In genomic region chr5:135289651-135290050, GRCh38 we compare ENCODE assay signal across 20 cellular contexts.
DNase-seq lines count a peak whose midpoint lies in the region; ATAC-seq, FAIRE-seq and TF ChIP-seq lines count a peak whose summit lies in the region.
"Had no signal": no experiment of that assay in that cellular context is flagged by ENCODE, and none has a peak within 500 bp of the region (broad histone marks: within the 10 kb centered on the region; RNA-seq: fewer than 3 reads in every experiment).

No MANE protein-coding gene starts in this region.

- H3K27ac ChIP-seq in mammary epithelial cell (ENCODE audit: insufficient read depth, low read depth, low read length): no peak overlapping the region
- H3K27ac ChIP-seq in breast epithelium: no peak overlapping the region
- no peak overlapping the region for H3K27ac ChIP-seq in smooth muscle cell (ENCODE audit: low read depth)
- H3K27ac ChIP-seq: BLaER1, HL-60 had no signal

- ATAC-seq in Right ventricle myocardium inferior: no peak
- no peak for ATAC-seq in HG03159 (IDR thresholded peaks at IDR 0.05; ENCODE audit: unreplicated experiment)
- ATAC-seq: HCT116 had no signal

- H3K9ac ChIP-seq in mammary epithelial cell (ENCODE audit: insufficient read depth, low read length) (no peak overlapping the region), smooth muscle cell (ENCODE audit: low read depth) (no peak overlapping the region)
- H3K9ac ChIP-seq: BLaER1 had no signal

- TF ChIP-seq CTCF in mammary epithelial cell (conservative IDR thresholded peaks at IDR 0.05 in 1 of 2, IDR thresholded peaks at IDR 0.05 in 1 of 2; ENCODE audit: extremely low read depth in 1 of 2, insufficient read depth in 1 of 2, low read depth in 1 of 2, low read length in 2 of 2): no peak
- TF ChIP-seq CTCF in breast epithelium (IDR thresholded peaks at IDR 0.05): no peak
- no peak for TF ChIP-seq CTCF in LNCaP clone FGC (IDR thresholded peaks at IDR 0.05; ENCODE audit: control insufficient read depth, extremely low read depth, insufficient read depth)
- TF ChIP-seq CTCF in smooth muscle cell (IDR thresholded peaks at IDR 0.05; ENCODE audit: borderline replicate concordance, insufficient read depth, poor library complexity, severe bottlenecking): no peak

- no peak overlapping the region for H3K4me3 ChIP-seq in mammary epithelial cell (replicated peaks in 1 of 3; ENCODE audit: insufficient read depth in 1 of 3, low read depth in 2 of 3, low read length in 3 of 3)
- H3K4me3 ChIP-seq in breast epithelium: no peak overlapping the region
- peak overlapping the region; percentile 12 for H3K4me3 ChIP-seq in LNCaP clone FGC (ENCODE audit: low read depth, low read length)
- H3K4me3 ChIP-seq in smooth muscle cell: no peak overlapping the region
- H3K4me3 ChIP-seq: BLaER1 had no signal

- WGBS in mammary epithelial cell (ENCODE audit: low coverage, missing lambda C conversion rate): 95% methylated on average over 1 of the region's 1 CpG
- WGBS in smooth muscle cell (ENCODE audit: low lambda C conversion rate): 45% methylated on average over 1 of the region's 1 CpG

- in situ Hi-C loops in mammary epithelial cell (cut with MboI; ENCODE audit: low sequenced_read_pairs in 2 of 2): no loop called here

- intact Hi-C loops in mammary epithelial cell (cut with micrococcal nuclease) (no loop called here), breast epithelium (cut with DNase I; ENCODE audit: low total_unique reads) (no loop called here), Right ventricle myocardium inferior (cut with DNase I) (no loop called here)

- no peaks in the 10 kb centered on the region for H4K20me1 ChIP-seq in mammary epithelial cell (ENCODE audit: insufficient read depth, low read length)
- H4K20me1 ChIP-seq in smooth muscle cell (ENCODE audit: low read depth): no peaks in the 10 kb centered on the region
- H4K20me1 ChIP-seq: BLaER1 had no signal

- BruUV-seq in mammary epithelial cell (replicated peaks; lab: Mats Ljungman, UMichigan): no TSS peak

- H3K9me3 ChIP-seq in mammary epithelial cell (replicated peaks; ENCODE audit: insufficient read depth, low read length) (peaks cover 4% of the 10 kb centered on the region), breast epithelium (no peaks in the 10 kb centered on the region), smooth muscle cell (replicated peaks; ENCODE audit: low read depth) (no peaks in the 10 kb centered on the region)

- no peak overlapping the region for H3K4me2 ChIP-seq in mammary epithelial cell (ENCODE audit: insufficient read depth, low read depth, low read length)
- H3K4me2 ChIP-seq in smooth muscle cell: no peak overlapping the region
- H3K4me2 ChIP-seq: BLaER1 had no signal

- H3K4me1 ChIP-seq in mammary epithelial cell (ENCODE audit: insufficient read depth, low read length): no peaks in the 10 kb centered on the region
- no peaks in the 10 kb centered on the region for H3K4me1 ChIP-seq in breast epithelium
- H3K4me1 ChIP-seq in smooth muscle cell (ENCODE audit: low read depth): no peaks in the 10 kb centered on the region
- H3K4me1 ChIP-seq: BLaER1 had no signal

- CTCF ChIA-PET in mammary epithelial cell (lab: Charles Lee; ENCODE audit: low non-redundant PET): no interaction called here

- no peak for TF ChIP-seq POLR2A in breast epithelium (IDR thresholded peaks at IDR 0.05)

- no peaks in the 10 kb centered on the region for H3K79me2 ChIP-seq in mammary epithelial cell (ENCODE audit: insufficient read depth, low read length)
- no peaks in the 10 kb centered on the region for H3K79me2 ChIP-seq in smooth muscle cell (ENCODE audit: low read depth)

- DNase-seq in mammary epithelial cell: no peak
- no peak for DNase-seq in breast epithelium (ENCODE audit: low spot score in 2 of 2)
- no peak for DNase-seq in LNCaP clone FGC (ENCODE audit: low read depth)
- DNase-seq in smooth muscle cell (lab: John Stamatoyannopoulos, UW; ENCODE audit: unreplicated experiment): no peak
- no peak for DNase-seq in Right ventricle myocardium inferior (ENCODE audit: missing footprints)
- DNase-seq in NCI-H446 (lab: John Stamatoyannopoulos, UW): no peak
- DNase-seq: 8988T; CD8-positive, alpha-beta memory T cell; COR-L47; GDM1; GOT3; H7; KBM-7 had no signal

- no peaks in the 10 kb centered on the region for H3K36me3 ChIP-seq in mammary epithelial cell (ENCODE audit: insufficient read depth, low read length)
- no peaks in the 10 kb centered on the region for H3K36me3 ChIP-seq in breast epithelium
- no peaks in the 10 kb centered on the region for H3K36me3 ChIP-seq in smooth muscle cell (ENCODE audit: low read depth)
- H3K36me3 ChIP-seq: BLaER1 had no signal

- H3K27me3 ChIP-seq in mammary epithelial cell (ENCODE audit: insufficient read depth, low read length) (no peaks in the 10 kb centered on the region), breast epithelium (no peaks in the 10 kb centered on the region), smooth muscle cell (ENCODE audit: low read depth) (no peaks in the 10 kb centered on the region)
- H3K27me3 ChIP-seq: BLaER1 had no signal

- H2AFZ ChIP-seq in mammary epithelial cell (ENCODE audit: low read depth, low read length) (peak overlapping the region; percentile 81), smooth muscle cell (ENCODE audit: low read depth) (peak overlapping the region; percentile 22)

- no peaks in the 10 kb centered on the region for H3F3A ChIP-seq in smooth muscle cell (ENCODE audit: low read depth)

- peak; percentile 68 for FAIRE-seq in colon (lab: Jason Lieb, UNC)
- FAIRE-seq: GM12892, GM18507 had no signal

- dilution Hi-C loops in mammary epithelial cell (cut with HindIII; ENCODE audit: low sequenced_read_pairs): no loop called here
